Comparison of ENCODE assay signal across 8 cellular contexts in genomic region chr11:32176223-32176811, GRCh38.
DNase-seq lines count a peak whose midpoint lies in the region; ATAC-seq and TF ChIP-seq lines count a peak whose summit lies in the region.

No MANE protein-coding gene starts in this region.

- no peaks in the 10 kb centered on the region for H3K9me3 Mint-ChIP-seq in activated CD4-positive, alpha-beta T cell treated with anti-CD3 and anti-CD28 coated beads, Interleukin-2, amount 10 ng/mL, durations not matched to agents 7 days and 5 days

- DNase-seq in GM19240 (ENCODE audit: insufficient read length, low spot score), result peak; percentile 47
- peak; percentile 80 to 92 for DNase-seq in NCI-H526 (lab: John Stamatoyannopoulos, UW)
- peak; percentile 86 for DNase-seq in activated CD4-positive, alpha-beta T cell treated with anti-CD3 and anti-CD28 coated beads, Interleukin-2, amount 10 ng/mL, durations not matched to agents 7 days and 5 days
- DNase-seq in dedifferentiated amniotic fluid mesenchymal stem cell (ENCODE audit: extremely low spot score), result peak; percentile 76
- peak; percentile 59 for DNase-seq in lower lobe of right lung
- DNase-seq in stimulated activated CD8-positive, alpha-beta memory T cell treated with anti-CD3 and anti-CD28 coated beads, Interleukin-12 subunit alpha, Interleukin-12 subunit beta, amount 100 ng/mL, for 24 hours (ENCODE audit: extremely low read depth), result peak; percentile 17

- intact Hi-C loops in lower lobe of right lung (cut with DNase I), result no loop called here

- H3K27ac ChIP-seq in C4-2B (no peak overlapping the region), lower lobe of right lung (no peak overlapping the region)

- peak; percentile 83 for ATAC-seq in HG03469 (IDR thresholded peaks at IDR 0.05; ENCODE audit: unreplicated experiment)
- ATAC-seq in lower lobe of right lung, result peak; percentile 86 to 87

- no peaks in the 10 kb centered on the region for H3K36me3 Mint-ChIP-seq in activated CD4-positive, alpha-beta T cell treated with anti-CD3 and anti-CD28 coated beads, Interleukin-2, amount 10 ng/mL, durations not matched to agents 7 days and 5 days (ENCODE audit: low read depth)

- CTCF ChIA-PET in activated CD4-positive, alpha-beta T cell treated with anti-CD3 and anti-CD28 coated beads, Interleukin-2, amount 10 ng/mL, durations not matched to agents 7 days and 5 days (lab: Charles Lee), result interaction anchor here (0.6 to 1.4 kb wide), 10 partner anchors 10 to 561 kb away, joined by 3 to 7 read pairs (median 4); partner anchors contain the start of gene RCN1

- H3K4me3 ChIP-seq in lower lobe of right lung, result no peak overlapping the region

- H3K4me3 Mint-ChIP-seq in activated CD4-positive, alpha-beta T cell treated with anti-CD3 and anti-CD28 coated beads, Interleukin-2, amount 10 ng/mL, durations not matched to agents 7 days and 5 days, result no peak overlapping the region

- H3K27me3 ChIP-seq in lower lobe of right lung (ENCODE audit: low read depth), result no peaks in the 10 kb centered on the region

- H3K27ac Mint-ChIP-seq in activated CD4-positive, alpha-beta T cell treated with anti-CD3 and anti-CD28 coated beads, Interleukin-2, amount 10 ng/mL, durations not matched to agents 7 days and 5 days, result no peak overlapping the region

- POLR2A ChIA-PET in activated CD4-positive, alpha-beta T cell treated with anti-CD3 and anti-CD28 coated beads, Interleukin-2, amount 10 ng/mL, durations not matched to agents 7 days and 5 days (lab: Charles Lee), result no interaction called here

- no peaks in the 10 kb centered on the region for H3K9me3 ChIP-seq in lower lobe of right lung

- no peaks in the 10 kb centered on the region for H3K36me3 ChIP-seq in lower lobe of right lung

- H3K4me1 ChIP-seq in lower lobe of right lung, result peaks cover 15% of the 10 kb centered on the region

- H3K4me1 Mint-ChIP-seq in activated CD4-positive, alpha-beta T cell treated with anti-CD3 and anti-CD28 coated beads, Interleukin-2, amount 10 ng/mL, durations not matched to agents 7 days and 5 days, result peaks cover 5% of the 10 kb centered on the region

- peaks cover 11% of the 10 kb centered on the region for H3K27me3 Mint-ChIP-seq in activated CD4-positive, alpha-beta T cell treated with anti-CD3 and anti-CD28 coated beads, Interleukin-2, amount 10 ng/mL, durations not matched to agents 7 days and 5 days

- TF ChIP-seq CTCF in C4-2B (conservative IDR thresholded peaks at IDR 0.05) (peak; percentile 92), lower lobe of right lung (IDR thresholded peaks at IDR 0.05) (peak; percentile 92)

Comparison
In these comparisons a context has a peak if more than half of its experiments do, and no peak if none do; other contexts are left out.
1. DNase-seq: peak in every context shown above with its lines; median percentile 86 in NCI-H526; 86 in activated CD4-positive, alpha-beta T cell treated with anti-CD3 and anti-CD28 coated beads, Interleukin-2, amount 10 ng/mL, durations not matched to agents 7 days and 5 days; 76 in dedifferentiated amniotic fluid mesenchymal stem cell; 59 in lower lobe of right lung; 47 in GM19240; 17 in stimulated activated CD8-positive, alpha-beta memory T cell treated with anti-CD3 and anti-CD28 coated beads, Interleukin-12 subunit alpha, Interleukin-12 subunit beta, amount 100 ng/mL, for 24 hours.